1 cellular context compared by ENCODE assay signal in the genomic region with DNA sequence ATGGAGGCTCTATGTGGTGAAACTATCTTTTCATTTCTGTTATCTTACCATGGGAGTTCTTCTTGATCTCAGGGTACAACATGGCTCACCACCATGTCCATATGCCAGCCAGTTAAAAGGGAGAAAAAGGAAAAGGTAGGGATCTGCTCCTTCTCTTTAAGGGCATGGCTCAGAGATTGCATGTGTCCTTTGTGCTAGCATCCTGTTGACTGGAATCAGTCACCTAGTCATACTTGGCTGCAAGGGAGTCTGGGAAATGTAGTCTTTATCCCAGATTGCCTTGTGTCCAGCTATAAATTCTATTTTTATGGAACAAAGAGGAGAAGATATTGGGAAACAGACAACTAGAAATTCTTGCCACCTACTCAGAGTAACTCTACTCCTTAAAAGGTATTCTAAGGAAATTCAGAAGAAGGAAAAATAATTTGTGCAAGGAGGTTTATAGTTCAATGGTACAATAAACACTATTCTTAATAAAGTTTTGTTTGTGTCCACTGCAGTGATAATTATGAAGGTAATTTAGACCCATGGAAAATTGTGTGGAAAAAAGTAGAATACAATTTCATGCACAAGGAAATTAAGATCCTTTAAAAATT.
TF ChIP-seq lines count a peak whose summit lies in the region.

No MANE protein-coding gene starts in this region.

TF ChIP-seq in GM23338, 12 proteins besides CTCF, POLR2A, EP300 and RAD21 (continued from another document):
- TF ChIP-seq ZNF462 (CRISPR knock-in tag; IDR thresholded peaks at IDR 0.05): no peak
- TF ChIP-seq EZH2 (IDR thresholded peaks at IDR 0.05; ENCODE audit: low read depth, unreplicated experiment): no peak
- TF ChIP-seq, protein P1, sequence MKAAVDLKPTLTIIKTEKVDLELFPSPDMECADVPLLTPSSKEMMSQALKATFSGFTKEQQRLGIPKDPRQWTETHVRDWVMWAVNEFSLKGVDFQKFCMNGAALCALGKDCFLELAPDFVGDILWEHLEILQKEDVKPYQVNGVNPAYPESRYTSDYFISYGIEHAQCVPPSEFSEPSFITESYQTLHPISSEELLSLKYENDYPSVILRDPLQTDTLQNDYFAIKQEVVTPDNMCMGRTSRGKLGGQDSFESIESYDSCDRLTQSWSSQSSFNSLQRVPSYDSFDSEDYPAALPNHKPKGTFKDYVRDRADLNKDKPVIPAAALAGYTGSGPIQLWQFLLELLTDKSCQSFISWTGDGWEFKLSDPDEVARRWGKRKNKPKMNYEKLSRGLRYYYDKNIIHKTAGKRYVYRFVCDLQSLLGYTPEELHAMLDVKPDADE (IDR thresholded peaks at IDR 0.05): peak; percentile 60
- TF ChIP-seq ZNF331 (CRISPR knock-in tag; IDR thresholded peaks at IDR 0.05; ENCODE audit: low read depth): no peak
